Comparison of ENCODE assay signal across 8 cellular contexts in the genomic region with DNA sequence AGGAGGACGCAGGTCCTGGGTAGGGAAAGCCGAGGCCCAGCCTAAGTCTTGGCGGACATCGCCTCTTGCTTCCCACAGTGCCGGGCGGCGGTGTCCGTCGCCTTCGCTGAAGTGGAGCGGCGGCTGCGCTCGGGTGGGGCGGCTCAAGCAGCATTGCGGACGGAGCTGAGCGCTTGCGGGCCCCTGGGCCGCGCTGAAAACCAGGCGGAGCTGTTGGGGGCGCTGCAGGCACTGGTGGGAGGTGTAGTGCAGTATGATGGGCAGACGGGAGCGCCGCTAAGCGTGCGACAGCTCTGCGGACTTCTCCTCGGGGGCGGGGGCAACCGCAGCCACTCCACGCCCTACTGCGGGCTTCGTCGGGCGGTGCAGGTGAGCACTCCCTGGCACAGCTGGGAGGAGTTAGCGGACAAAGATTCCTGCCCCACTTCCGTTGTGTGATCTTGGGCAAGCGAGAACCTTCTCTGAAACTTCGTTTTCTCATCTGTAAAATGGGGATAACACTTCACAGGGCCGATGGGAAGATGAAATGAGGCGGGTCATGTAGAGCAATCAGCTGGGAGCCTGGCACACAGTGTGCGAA. TPM values are rescaled to one million over a fixed set of nuclear protein-coding genes. Genes with fewer than 3 reads are reported as not detected.
DNase-seq lines count a peak whose midpoint lies in the region; ATAC-seq and TF ChIP-seq lines count a peak whose summit lies in the region.

No MANE protein-coding gene starts in this region.

- peak overlapping the region; percentile 87 for H3K27ac ChIP-seq in lower lobe of right lung

- H3K4me1 Mint-ChIP-seq in chondrocyte (ENCODE audit: low read depth) = peaks cover 5% of the 10 kb centered on the region

- peak overlapping the region; percentile 9 for H3K27ac Mint-ChIP-seq in chondrocyte (ENCODE audit: unreplicated experiment)

- peaks cover 64% of the 10 kb centered on the region for H3K27me3 ChIP-seq in lower lobe of right lung (ENCODE audit: low read depth)

- H3K27me3 Mint-ChIP-seq in chondrocyte (ENCODE audit: low read depth) = peaks cover 48% of the 10 kb centered on the region

- intact Hi-C loops in lower lobe of right lung (cut with DNase I) = no loop called here

- H3K9me3 ChIP-seq in lower lobe of right lung = no peaks in the 10 kb centered on the region

- peaks cover 4% of the 10 kb centered on the region for H3K4me1 ChIP-seq in lower lobe of right lung

- DNase-seq in NCI-H2029 (lab: John Stamatoyannopoulos, UW) (peak; percentile 29), NCI-H2029 treated with DMSO at 0.1 percent for 48 hours (lab: John Stamatoyannopoulos, UW) (no peak), NCI-H1694 (lab: John Stamatoyannopoulos, UW) (peak; percentile 34), chondrocyte (ENCODE audit: low spot score) (no peak), lower lobe of right lung (peak; percentile 90)
- DNase-seq in activated CD4-positive, alpha-beta T cell treated with anti-CD3 and anti-CD28 coated beads for 1 hour = peak; percentile 25
- peak; percentile 37 for DNase-seq in stimulated activated CD8-positive, alpha-beta memory T cell treated with anti-CD3 and anti-CD28 coated beads, Interleukin-15, amount 100 ng/mL, for 24 hours (ENCODE audit: low read depth)

- no peaks in the 10 kb centered on the region for H3K9me3 Mint-ChIP-seq in chondrocyte (ENCODE audit: low read depth)

- H3K36me3 ChIP-seq in lower lobe of right lung = no peaks in the 10 kb centered on the region

- H3K4me3 ChIP-seq in lower lobe of right lung = peak overlapping the region; percentile 62

- ATAC-seq in HG02870 (IDR thresholded peaks at IDR 0.05; ENCODE audit: unreplicated experiment) (peak; percentile 85), lower lobe of right lung (peak; percentile 94 to 95)

- peak; percentile 79 for TF ChIP-seq CTCF in chondrocyte (IDR thresholded peaks at IDR 0.05)
- peak; percentile 48 for TF ChIP-seq CTCF in lower lobe of right lung (IDR thresholded peaks at IDR 0.05)

- peak overlapping the region; percentile 86 for H3K4me3 Mint-ChIP-seq in chondrocyte (ENCODE audit: unreplicated experiment)

- H3K36me3 Mint-ChIP-seq in chondrocyte (ENCODE audit: low read depth) = no peaks in the 10 kb centered on the region

RNA-seq across cellular contexts. Expression of gene PRSS16, which starts 4.3 kb away (rescaled TPM):
- total RNA-seq in chondrocyte (1.1 to 1.8 TPM (median 1.7 TPM) in 3 replicates), lower lobe of right lung (13.4 TPM)

Comparison
In these comparisons a context has a peak if more than half of its experiments do, and no peak if none do; other contexts are left out.
1. DNase-seq: peak in NCI-H2029 (single experiment), NCI-H1694 (single experiment), activated CD4-positive, alpha-beta T cell treated with anti-CD3 and anti-CD28 coated beads for 1 hour (single experiment), lower lobe of right lung (single experiment) and stimulated activated CD8-positive, alpha-beta memory T cell treated with anti-CD3 and anti-CD28 coated beads, Interleukin-15, amount 100 ng/mL, for 24 hours (single experiment); none in NCI-H2029 treated with DMSO at 0.1 percent for 48 hours (single experiment) and chondrocyte (single experiment).